23 cellular contexts compared by ENCODE assay signal in the genomic region with DNA sequence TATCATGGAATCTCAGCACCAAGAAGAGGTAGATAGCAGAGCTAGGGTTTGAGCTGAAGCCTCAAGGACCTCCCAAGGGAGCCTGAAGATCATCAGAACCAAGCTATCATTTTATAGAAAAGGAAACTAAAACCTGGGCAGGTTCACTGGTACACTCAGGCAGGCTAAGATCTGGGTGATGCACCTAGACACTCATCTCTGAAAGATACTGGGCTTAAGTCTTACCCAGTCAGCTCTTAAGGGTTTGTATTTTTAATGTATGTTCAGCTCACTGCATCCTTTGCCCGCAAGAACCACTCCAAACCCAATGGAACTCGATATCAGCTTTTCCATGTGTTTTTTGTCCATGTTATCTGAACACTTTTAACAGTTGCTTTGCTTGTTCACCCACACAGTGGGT.
DNase-seq lines count a peak whose midpoint lies in the region; ATAC-seq, FAIRE-seq and TF ChIP-seq lines count a peak whose summit lies in the region.
"Had no signal": no experiment of that assay in that cellular context is flagged by ENCODE, and none has a peak within 500 bp of the region (broad histone marks: within the 10 kb centered on the region; RNA-seq: fewer than 3 reads in every experiment).

No MANE protein-coding gene starts in this region.

- H3K4me3 ChIP-seq in endothelial cell of umbilical vein (replicated peaks in 1 of 3; ENCODE audit: insufficient read depth in 1 of 3, low read depth in 1 of 3, low read length in 3 of 3), result no peak overlapping the region
- H3K4me3 ChIP-seq in osteoblast (ENCODE audit: insufficient read depth, low read length), result no peak overlapping the region
- H3K4me3 ChIP-seq: HAP-1, SK-N-MC had no signal

- no peaks in the 10 kb centered on the region for H4K20me1 ChIP-seq in endothelial cell of umbilical vein (replicated peaks; ENCODE audit: control insufficient read depth, extremely low read depth, insufficient read depth, low read length)
- no peaks in the 10 kb centered on the region for H4K20me1 ChIP-seq in osteoblast (ENCODE audit: insufficient read depth, low read length)

- no peak overlapping the region for H3K4me2 ChIP-seq in endothelial cell of umbilical vein (ENCODE audit: insufficient read depth, low read length)
- no peak overlapping the region for H3K4me2 ChIP-seq in osteoblast (ENCODE audit: insufficient read depth, low read length)
- H3K4me2 ChIP-seq: KMS-11 had no signal

- peaks cover 4% of the 10 kb centered on the region for H3K27me3 Mint-ChIP-seq in glutamatergic neuron (ENCODE audit: unreplicated experiment)

- H2AFZ ChIP-seq in endothelial cell of umbilical vein (ENCODE audit: low read depth, low read length) (no peak overlapping the region), osteoblast (ENCODE audit: low read length) (no peak overlapping the region)

- no peak for ATAC-seq in GM21576 (IDR thresholded peaks at IDR 0.05; ENCODE audit: unreplicated experiment)

- H3K9me1 ChIP-seq in endothelial cell of umbilical vein (replicated peaks; ENCODE audit: control insufficient read depth, extremely low read depth, insufficient read depth, low read length), result no peaks in the 10 kb centered on the region

- POLR2A ChIA-PET in endothelial cell of umbilical vein (lab: Charles Lee), result no interaction called here

- TF ChIP-seq POLR2A in endothelial cell of umbilical vein (IDR thresholded peaks at IDR 0.05; ENCODE audit: low read depth, low read length), result no peak

- H3K36me3 Mint-ChIP-seq in glutamatergic neuron (ENCODE audit: unreplicated experiment), result peaks cover 11% of the 10 kb centered on the region

- TF ChIP-seq CTCF in 22Rv1 (IDR thresholded peaks at IDR 0.05) (no peak), VCaP (conservative IDR thresholded peaks at IDR 0.05) (no peak), endothelial cell of umbilical vein (IDR thresholded peaks at IDR 0.05; ENCODE audit: extremely low read depth in 1 of 2, insufficient read depth in 1 of 2, low read depth in 1 of 2, low read length in 2 of 2) (no peak), glutamatergic neuron (IDR thresholded peaks at IDR 0.05; ENCODE audit: partially characterized antibody, unreplicated experiment) (no peak), osteoblast (IDR thresholded peaks at IDR 0.05; ENCODE audit: extremely low read depth, low read depth, low read length) (no peak)

- H3K36me3 ChIP-seq in endothelial cell of umbilical vein (ENCODE audit: control insufficient read depth in 2 of 2, extremely low read depth in 1 of 2, insufficient read depth in 2 of 2, low read length in 2 of 2) (no peaks in the 10 kb centered on the region), osteoblast (ENCODE audit: insufficient read depth, low read length) (no peaks in the 10 kb centered on the region)
- H3K36me3 ChIP-seq: HAP-1 had no signal

- H3K9me3 Mint-ChIP-seq in glutamatergic neuron (ENCODE audit: unreplicated experiment), result peaks cover 4% of the 10 kb centered on the region

- H3K27me3 ChIP-seq in endothelial cell of umbilical vein (ENCODE audit: control insufficient read depth in 2 of 2, insufficient read depth in 2 of 2, low read length in 2 of 2), result peaks cover 49 to 51% of the 10 kb centered on the region in 2 experiments
- H3K27me3 ChIP-seq in osteoblast (ENCODE audit: insufficient read depth, low read length), result no peaks in the 10 kb centered on the region

- H3K4me1 ChIP-seq in endothelial cell of umbilical vein (ENCODE audit: control insufficient read depth, extremely low read depth, insufficient read depth, low read length) (no peaks in the 10 kb centered on the region), osteoblast (ENCODE audit: insufficient read depth, low read length) (no peaks in the 10 kb centered on the region)
- H3K4me1 ChIP-seq: HAP-1 had no signal

- peaks cover 2% of the 10 kb centered on the region for H3K4me1 Mint-ChIP-seq in glutamatergic neuron (ENCODE audit: low read depth, unreplicated experiment)

- peak overlapping the region; percentile 65 for H3K27ac ChIP-seq in 22Rv1
- H3K27ac ChIP-seq in VCaP, result peak overlapping the region; percentile 100
- no peak overlapping the region for H3K27ac ChIP-seq in endothelial cell of umbilical vein (ENCODE audit: insufficient read depth, low read depth, low read length)
- H3K27ac ChIP-seq in substantia nigra (ENCODE audit: low read depth, low read length, poor library complexity, severe bottlenecking), result peak overlapping the region; percentile 100
- no peak overlapping the region for H3K27ac ChIP-seq in osteoblast (ENCODE audit: low read depth, low read length)
- H3K27ac ChIP-seq: KMS-11, SK-N-MC had no signal

- no TSS peak for BruUV-seq in endothelial cell of umbilical vein (replicated peaks; lab: Mats Ljungman, UMichigan)

- CTCF ChIA-PET in endothelial cell of umbilical vein (lab: Charles Lee), result interaction anchor here (1.2 kb wide), 1 partner anchor 26 kb away, joined by 4 read pairs; no protein-coding TSS in a partner anchor

- H3K9ac ChIP-seq in endothelial cell of umbilical vein (replicated peaks; ENCODE audit: extremely low read depth, insufficient read depth, low read length), result no peak overlapping the region
- H3K9ac ChIP-seq: KMS-11 had no signal

- H3K27ac Mint-ChIP-seq in glutamatergic neuron (ENCODE audit: unreplicated experiment), result no peak overlapping the region

- DNase-seq in endothelial cell of umbilical vein (ENCODE audit: low read depth, low spot score), result no peak
- no peak for DNase-seq in substantia nigra (lab: John Stamatoyannopoulos, UW)
- DNase-seq in cortex of kidney (lab: John Stamatoyannopoulos, UW), result no peak
- no peak for DNase-seq in glutamatergic neuron
- DNase-seq in osteoblast (ENCODE audit: insufficient read length, low spot score, missing footprints), result no peak
- DNase-seq: DMS153, GOT3, IMR-90, NCI-H1092, NCI-H1417 treated with DMSO at 0.1 percent for 48 hours, NCI-H1694 treated with DMSO at 0.1 percent for 48 hours, NCI-H2081, NCI-H2227 treated with DMSO at 0.1 percent for 48 hours, NCI-H526 treated with DMSO at 0.1 percent for 48 hours, OCI-M1, SIG-M5 had no signal

- intact Hi-C loops in endothelial cell of umbilical vein (cut with micrococcal nuclease), result no loop called here

- no peak overlapping the region for H3K4me3 Mint-ChIP-seq in glutamatergic neuron (ENCODE audit: unreplicated experiment)

- FAIRE-seq in endothelial cell of umbilical vein (lab: Jason Lieb, UNC), result peak; percentile 21
- FAIRE-seq: RCC 7860 had no signal

- H3K79me2 ChIP-seq in endothelial cell of umbilical vein (ENCODE audit: control insufficient read depth, insufficient read depth, low read length), result no peaks in the 10 kb centered on the region
- no peaks in the 10 kb centered on the region for H3K79me2 ChIP-seq in osteoblast (ENCODE audit: insufficient read depth, low read length)

- no peaks in the 10 kb centered on the region for H3K9me3 ChIP-seq in endothelial cell of umbilical vein (replicated peaks; ENCODE audit: control insufficient read depth, insufficient read depth, low read length)
- peaks cover 5% of the 10 kb centered on the region for H3K9me3 ChIP-seq in osteoblast (ENCODE audit: low read depth, low read length)

- dilution Hi-C loops in endothelial cell of umbilical vein (cut with MboI; ENCODE audit: extremely low pct_ligation_motif_present, low sequenced_read_pairs), result no loop called here

TF ChIP-seq in endothelial cell of umbilical vein, 7 proteins besides CTCF, POLR2A, EP300 and RAD21:
- TF ChIP-seq MAX (IDR thresholded peaks at IDR 0.05; ENCODE audit: insufficient read depth, insufficient read length), result no peak
- no peak for TF ChIP-seq JUN (IDR thresholded peaks at IDR 0.05; ENCODE audit: borderline replicate concordance, insufficient read depth, insufficient read length, low read depth)
- TF ChIP-seq EZH2 (IDR thresholded peaks at IDR 0.05; ENCODE audit: borderline replicate concordance, low read depth, low read length, severe bottlenecking), result no peak
- no peak for TF ChIP-seq FOS (IDR thresholded peaks at IDR 0.05; ENCODE audit: borderline replicate concordance, insufficient read depth, low read length)
- TF ChIP-seq MYC (IDR thresholded peaks at IDR 0.05; ENCODE audit: low read depth, low read length), result no peak
- TF ChIP-seq GATA2 (IDR thresholded peaks at IDR 0.05; ENCODE audit: insufficient read depth, insufficient read length, low read depth, low read length), result no peak
- TF ChIP-seq POLR2AphosphoS5 (IDR thresholded peaks at IDR 0.05; ENCODE audit: insufficient read depth, low read depth, low read length), result no peak

Comparison
In these comparisons a context has a peak if more than half of its experiments do, and no peak if none do; other contexts are left out.
1. H3K27ac ChIP-seq: peak in 22Rv1 (single experiment), VCaP (single experiment) and substantia nigra (single experiment); none in endothelial cell of umbilical vein (single experiment) and osteoblast (single experiment).